24 cellular contexts compared by ENCODE assay signal in genomic region chr13:43238341-43239083, GRCh38.
"Had no signal": no experiment of that assay in that cellular context is flagged by ENCODE, and none has a peak within 500 bp of the region (broad histone marks: within the 10 kb centered on the region; RNA-seq: fewer than 3 reads in every experiment).

No MANE protein-coding gene starts in this region.

- H3K27ac ChIP-seq: dorsolateral prefrontal cortex, epithelial cell of prostate, left lung, spleen, tibial nerve had no signal

- H3K36me3 Mint-ChIP-seq: activated CD4-positive, alpha-beta memory T cell treated with anti-CD3 and anti-CD28 coated beads for 36 hours; activated CD8-positive, alpha-beta memory T cell treated with anti-CD3 and anti-CD28 coated beads, Interleukin-2, amount 10 ng/mL, durations not matched to agents 7 days and 5 days; activated naive CD8-positive, alpha-beta T cell treated with anti-CD3 and anti-CD28 coated beads, Interleukin-2, amount 10 ng/mL, durations not matched to agents 7 days and 5 days had no signal

- ATAC-seq: activated CD8-positive, alpha-beta memory T cell treated with anti-CD3 and anti-CD28 coated beads, Interleukin-2, amount 10 ng/mL, durations not matched to agents 7 days and 5 days; left lung had no signal

- H3K27me3 ChIP-seq: dorsolateral prefrontal cortex, left lung, spleen, tibial nerve had no signal

- H3K36me3 ChIP-seq: left lung, spleen, tibial nerve had no signal

- H3K9me3 ChIP-seq: left lung, spleen, tibial nerve had no signal

- H3K27me3 Mint-ChIP-seq: activated CD4-positive, alpha-beta memory T cell treated with anti-CD3 and anti-CD28 coated beads for 36 hours; brain had no signal

- H3K27ac Mint-ChIP-seq: activated B cell treated with CpG ODN at 0.5 μM for 24 hours; activated CD4-positive, alpha-beta memory T cell treated with anti-CD3 and anti-CD28 coated beads for 36 hours; activated CD8-positive, alpha-beta memory T cell treated with anti-CD3 and anti-CD28 coated beads, Interleukin-2, amount 10 ng/mL, durations not matched to agents 7 days and 5 days; activated naive CD8-positive, alpha-beta T cell treated with anti-CD3 and anti-CD28 coated beads, Interleukin-2, amount 10 ng/mL, durations not matched to agents 7 days and 5 days; activated T-helper 2 cell treated with anti-CD3 and anti-CD28 coated beads, Interferon-gamma antibody, Interleukin-2, Interleukin-4, amounts not matched to agents 10 μg/mL and 5 μg/mL and 100 μg/mL, durations not matched to agents 14 hours and 24 hours and 36 hours had no signal

- FAIRE-seq: colon, frontal cortex, urothelium cell line had no signal

- DNase-seq: activated B cell treated with CpG ODN at 0.5 μM for 24 hours; activated CD4-positive, alpha-beta memory T cell treated with anti-CD3 and anti-CD28 coated beads for 36 hours; activated CD4-positive, alpha-beta T cell treated with anti-CD3 and anti-CD28 coated beads for 4 hours; activated CD8-positive, alpha-beta memory T cell treated with anti-CD3 and anti-CD28 coated beads, Interleukin-2, amount 10 ng/mL, durations not matched to agents 7 days and 5 days; activated naive CD4-positive, alpha-beta T cell treated with Interleukin-2 at 50 U/mL for 16 hours; activated naive CD8-positive, alpha-beta T cell treated with anti-CD3 and anti-CD28 coated beads, Interleukin-2, amount 10 ng/mL, durations not matched to agents 7 days and 5 days; central memory CD4-positive, alpha-beta T cell; dorsolateral prefrontal cortex; head of caudate nucleus; left lung; mammary epithelial cell; occipital lobe; retina; spleen; stimulated activated CD4-positive, alpha-beta T cell treated with anti-CD3 and anti-CD28 coated beads, Interleukin-4, amount 100 ng/mL, for 4 hours; stimulated activated naive CD4-positive, alpha-beta T cell; T-helper 9 cell had no signal

- H3K4me3 Mint-ChIP-seq: activated B cell treated with CpG ODN at 0.5 μM for 24 hours; activated CD4-positive, alpha-beta memory T cell treated with anti-CD3 and anti-CD28 coated beads for 36 hours; activated CD8-positive, alpha-beta memory T cell treated with anti-CD3 and anti-CD28 coated beads, Interleukin-2, amount 10 ng/mL, durations not matched to agents 7 days and 5 days; activated naive CD8-positive, alpha-beta T cell treated with anti-CD3 and anti-CD28 coated beads, Interleukin-2, amount 10 ng/mL, durations not matched to agents 7 days and 5 days; brain had no signal

- H3K4me3 ChIP-seq: dorsolateral prefrontal cortex, left lung, spleen, tibial nerve had no signal

- H3K9me3 Mint-ChIP-seq: activated B cell treated with CpG ODN at 0.5 μM for 24 hours; activated CD4-positive, alpha-beta memory T cell treated with anti-CD3 and anti-CD28 coated beads for 36 hours; activated naive CD8-positive, alpha-beta T cell treated with anti-CD3 and anti-CD28 coated beads, Interleukin-2, amount 10 ng/mL, durations not matched to agents 7 days and 5 days; activated T-helper 2 cell treated with anti-CD3 and anti-CD28 coated beads, Interferon-gamma antibody, Interleukin-2, Interleukin-4, amounts not matched to agents 10 μg/mL and 5 μg/mL and 100 μg/mL, durations not matched to agents 14 hours and 24 hours and 36 hours; brain had no signal

- H3K4me1 Mint-ChIP-seq: activated CD8-positive, alpha-beta memory T cell treated with anti-CD3 and anti-CD28 coated beads, Interleukin-2, amount 10 ng/mL, durations not matched to agents 7 days and 5 days; activated naive CD8-positive, alpha-beta T cell treated with anti-CD3 and anti-CD28 coated beads, Interleukin-2, amount 10 ng/mL, durations not matched to agents 7 days and 5 days had no signal

- H3K4me1 ChIP-seq: left lung, spleen, tibial nerve had no signal
